In genomic region chr22:37486224-37486845, GRCh38 we compare ENCODE assay signal across 1 cellular context.
TF ChIP-seq lines count a peak whose summit lies in the region.

Gene MFNG, minus strand, starts transcription at chr22:37486384. Its CDS starts 207 bp downstream, at chr22:37486177.

TF ChIP-seq in GM12878, 131 proteins besides CTCF, POLR2A, EP300 and RAD21 (continued from another document and continues in another):
- TF ChIP-seq REST (IDR thresholded peaks at IDR 0.05; ENCODE audit: low read depth, low read length) (no peak), STAT1 (conservative IDR thresholded peaks at IDR 0.05) (no peak), MYC (IDR thresholded peaks at IDR 0.05; ENCODE audit: insufficient read depth, insufficient read length, insufficient replicate concordance, low read length, severe bottlenecking) (no peak), NFIC (IDR thresholded peaks at IDR 0.05; ENCODE audit: low read depth, low read length) (no peak), MYB (IDR thresholded peaks at IDR 0.05; ENCODE audit: borderline replicate concordance, low read depth, low read length) (no peak), ESRRA (IDR thresholded peaks at IDR 0.05; ENCODE audit: low read length) (no peak), TBL1XR1 (IDR thresholded peaks at IDR 0.05; ENCODE audit: low read depth, low read length) (no peak), TAF1 (IDR thresholded peaks at IDR 0.05; ENCODE audit: borderline replicate concordance, low read depth, low read length) (no peak), ZBED1 (IDR thresholded peaks at IDR 0.05; ENCODE audit: borderline replicate concordance) (no peak), ZBTB33 (IDR thresholded peaks at IDR 0.05) (no peak), ZSCAN29 (IDR thresholded peaks at IDR 0.05) (no peak), CUX1 (IDR thresholded peaks at IDR 0.05; ENCODE audit: insufficient replicate concordance, low read depth, low read length) (no peak), ZNF687 (IDR thresholded peaks at IDR 0.05) (no peak), MTA2 (IDR thresholded peaks at IDR 0.05; ENCODE audit: low read depth) (no peak), HDAC2 (IDR thresholded peaks at IDR 0.05) (no peak), NRF1 (conservative IDR thresholded peaks at IDR 0.05; ENCODE audit: low read depth, low read length) (no peak), FOXK2 (IDR thresholded peaks at IDR 0.05) (no peak), TCF12 (IDR thresholded peaks at IDR 0.05; ENCODE audit: low read depth, low read length) (peak; percentile 78; the same call in 1 of the 2 replicates), SMC3 (IDR thresholded peaks at IDR 0.05; ENCODE audit: borderline replicate concordance, low read length) (no peak), SUPT20H (IDR thresholded peaks at IDR 0.05; ENCODE audit: borderline replicate concordance, control insufficient read depth, low read depth, low read length) (no peak), POLR2AphosphoS5 (IDR thresholded peaks at IDR 0.05; ENCODE audit: low read length) (peak; percentile 56; the same call in 1 of the 2 replicates), PBX3 (IDR thresholded peaks at IDR 0.05; ENCODE audit: insufficient replicate concordance, low read depth, low read length) (no peak), GABPA (IDR thresholded peaks at IDR 0.05; ENCODE audit: low read depth) (no peak), SPI1 (IDR thresholded peaks at IDR 0.05; ENCODE audit: borderline replicate concordance, insufficient read depth, low read depth, low read length) (peak; percentile 39; the same call in 1 of the 2 replicates), WRNIP1 (IDR thresholded peaks at IDR 0.05; ENCODE audit: borderline replicate concordance, low read depth, low read length) (no peak), SMAD1 (IDR thresholded peaks at IDR 0.05; ENCODE audit: low read depth, partially characterized antibody) (no peak), KAT2A (conservative IDR thresholded peaks at IDR 0.05; ENCODE audit: control insufficient read depth, low read depth, low read length) (no peak), YY1 (IDR thresholded peaks at IDR 0.05; ENCODE audit: low read depth, low read length) (0 out of 2 replicates have a peak, but pooled peaks have one; percentile 30), NR2F1 (conservative IDR thresholded peaks at IDR 0.05) (no peak), PAX8 (IDR thresholded peaks at IDR 0.05) (no peak), RUNX3 (IDR thresholded peaks at IDR 0.05; ENCODE audit: low read length) (peak; percentile 33; the same call in 1 of the 2 replicates), BCL11A (IDR thresholded peaks at IDR 0.05; ENCODE audit: low read depth, low read length) (no peak), MAX (IDR thresholded peaks at IDR 0.05; ENCODE audit: low read depth, low read length) (peak; percentile 27; the same call in 1 of the 2 replicates), LARP7 (IDR thresholded peaks at IDR 0.05) (0 out of 2 replicates have a peak, but pooled peaks have one; percentile 19), TCF3 (IDR thresholded peaks at IDR 0.05; ENCODE audit: borderline replicate concordance, insufficient read depth, low read depth, low read length) (peak; percentile 61; the same call in 1 of the 2 replicates), MTA3 (IDR thresholded peaks at IDR 0.05; ENCODE audit: borderline replicate concordance, low read length) (no peak), BHLHE40 (IDR thresholded peaks at IDR 0.05; ENCODE audit: borderline replicate concordance in 1 of 2, low read depth in 2 of 2, low read length in 1 of 2) (peak in 1 of 2 experiments; percentile 54; a peak in 1 of 4 replicates), BCL3 (IDR thresholded peaks at IDR 0.05; ENCODE audit: borderline replicate concordance, insufficient read depth, low read depth, low read length, poor library complexity, severe bottlenecking) (no peak), CHD1 (IDR thresholded peaks at IDR 0.05; ENCODE audit: low read depth, low read length) (no peak), EGR1 (IDR thresholded peaks at IDR 0.05; ENCODE audit: borderline replicate concordance in 1 of 2, low read depth in 2 of 2, low read length in 2 of 2) (no peak), MEF2A (IDR thresholded peaks at IDR 0.05; ENCODE audit: insufficient read depth, low read depth, low read length) (no peak), JUNB (IDR thresholded peaks at IDR 0.05) (no peak), SMAD5 (IDR thresholded peaks at IDR 0.05; ENCODE audit: low read depth) (0 out of 2 replicates have a peak, but pooled peaks have one; percentile 36), IRF3 (IDR thresholded peaks at IDR 0.05) (no peak)
